Comparison of ENCODE assay signal across 9 cellular contexts in genomic region chr14:24673534-24674203, GRCh38. TPM values are rescaled to one million over a fixed set of nuclear protein-coding genes. Genes with fewer than 3 reads are reported as not detected.
DNase-seq lines count a peak whose midpoint lies in the region; ATAC-seq and TF ChIP-seq lines count a peak whose summit lies in the region.
"Had no signal": no experiment of that assay in that cellular context is flagged by ENCODE, and none has a peak within 500 bp of the region (broad histone marks: within the 10 kb centered on the region; RNA-seq: fewer than 3 reads in every experiment).

No MANE protein-coding gene starts in this region.

- TF ChIP-seq CTCF in activated CD8-positive, alpha-beta T cell treated with anti-CD3 and anti-CD28 coated beads for 36 hours (IDR thresholded peaks at IDR 0.05): no peak
- no peak for TF ChIP-seq CTCF in mesothelial cell of epicardium (IDR thresholded peaks at IDR 0.05; ENCODE audit: unreplicated experiment)

- peak; percentile 91 for DNase-seq in activated CD8-positive, alpha-beta T cell treated with anti-CD3 and anti-CD28 coated beads for 36 hours
- DNase-seq in naive thymus-derived CD8-positive, alpha-beta T cell: peak in 9 of 10 donors; percentile 36 to 75 (median 60)
- no peak for DNase-seq in midbrain (lab: John Stamatoyannopoulos, UW)
- DNase-seq in mesothelial cell of epicardium (ENCODE audit: low spot score in 2 of 2, unreplicated experiment in 2 of 2): no peak
- no peak for DNase-seq in GM19238 (ENCODE audit: insufficient read length, low spot score)
- no peak for DNase-seq in SHP77 treated with DMSO at 0.1 percent for 48 hours (lab: John Stamatoyannopoulos, UW)

- peaks cover 85% of the 10 kb centered on the region for H3K4me1 Mint-ChIP-seq in activated CD8-positive, alpha-beta T cell treated with anti-CD3 and anti-CD28 coated beads for 36 hours (ENCODE audit: low read depth)
- peaks cover 16 to 66% (median 38%) of the 10 kb centered on the region in 4 donors for H3K4me1 Mint-ChIP-seq in naive thymus-derived CD8-positive, alpha-beta T cell
- H3K4me1 Mint-ChIP-seq in mesothelial cell of epicardium: peaks cover 1% of the 10 kb centered on the region

- peak overlapping the region; percentile 71 for H3K4me3 Mint-ChIP-seq in activated CD8-positive, alpha-beta T cell treated with anti-CD3 and anti-CD28 coated beads for 36 hours
- H3K4me3 Mint-ChIP-seq in naive thymus-derived CD8-positive, alpha-beta T cell: peak overlapping the region; percentile 64 to 91 (median 83)
- H3K4me3 Mint-ChIP-seq in mesothelial cell of epicardium: no peak overlapping the region

- CTCF ChIA-PET in activated CD8-positive, alpha-beta T cell treated with anti-CD3 and anti-CD28 coated beads for 36 hours (lab: Charles Lee): interaction anchor here (0.7 to 4.7 kb wide), 20 partner anchors 8 to 242 kb away, joined by 3 to 34 read pairs (median 4); partner anchors contain the start of genes GZMB and GZMH

- peak; percentile 46 for ATAC-seq in GM19463 (IDR thresholded peaks at IDR 0.05; ENCODE audit: unreplicated experiment)
- peak; percentile 38 for ATAC-seq in HG03469 (IDR thresholded peaks at IDR 0.05; ENCODE audit: unreplicated experiment)
- ATAC-seq in activated CD8-positive, alpha-beta T cell treated with anti-CD3 and anti-CD28 coated beads for 36 hours: peak; percentile 65
- peak; percentile 82 to 87 for ATAC-seq in naive thymus-derived CD8-positive, alpha-beta T cell
- ATAC-seq: Panc1 had no signal

- intact Hi-C loops in activated CD8-positive, alpha-beta T cell treated with anti-CD3 and anti-CD28 coated beads for 36 hours (cut with micrococcal nuclease): loop anchor here (1.0 to 5.0 kb wide), 5 partner anchors 8 to 231 kb away; partner anchors contain the start of genes GZMB and SDR39U1

- no peaks in the 10 kb centered on the region for H3K27me3 Mint-ChIP-seq in activated CD8-positive, alpha-beta T cell treated with anti-CD3 and anti-CD28 coated beads for 36 hours
- H3K27me3 Mint-ChIP-seq in naive thymus-derived CD8-positive, alpha-beta T cell: no peaks in the 10 kb centered on the region
- peaks cover 19% of the 10 kb centered on the region for H3K27me3 Mint-ChIP-seq in mesothelial cell of epicardium (ENCODE audit: low read depth)

- H3K9me3 Mint-ChIP-seq in activated CD8-positive, alpha-beta T cell treated with anti-CD3 and anti-CD28 coated beads for 36 hours: peaks cover 11% of the 10 kb centered on the region
- peaks cover 0 to 5% (median 0%) of the 10 kb centered on the region in 9 donors for H3K9me3 Mint-ChIP-seq in naive thymus-derived CD8-positive, alpha-beta T cell
- H3K9me3 Mint-ChIP-seq in mesothelial cell of epicardium: peaks cover 7% of the 10 kb centered on the region

- H3K36me3 Mint-ChIP-seq in activated CD8-positive, alpha-beta T cell treated with anti-CD3 and anti-CD28 coated beads for 36 hours (ENCODE audit: low read depth): peaks cover 16% of the 10 kb centered on the region
- peaks cover 0 to 1% (median 0%) of the 10 kb centered on the region in 3 donors for H3K36me3 Mint-ChIP-seq in naive thymus-derived CD8-positive, alpha-beta T cell
- H3K36me3 Mint-ChIP-seq in mesothelial cell of epicardium: no peaks in the 10 kb centered on the region

- H3K27ac Mint-ChIP-seq in activated CD8-positive, alpha-beta T cell treated with anti-CD3 and anti-CD28 coated beads for 36 hours: peak overlapping the region; percentile 99
- H3K27ac Mint-ChIP-seq in naive thymus-derived CD8-positive, alpha-beta T cell: peak overlapping the region; percentile 8 to 94 (median 84)
- no peak overlapping the region for H3K27ac Mint-ChIP-seq in mesothelial cell of epicardium

- POLR2A ChIA-PET in activated CD8-positive, alpha-beta T cell treated with anti-CD3 and anti-CD28 coated beads for 36 hours (lab: Charles Lee): interaction anchor here (0.6 to 4.8 kb wide), 18 partner anchors 8 to 232 kb away, joined by 3 to 46 read pairs (median 6); partner anchors contain the start of genes GZMB, GZMH and SDR39U1
- POLR2A ChIA-PET in naive thymus-derived CD8-positive, alpha-beta T cell (lab: Charles Lee): interaction anchor here (0.6 to 1.4 kb wide), 5 partner anchors 10 to 243 kb away, joined by 3 to 4 read pairs (median 3); no protein-coding TSS in a partner anchor

RNA-seq across cellular contexts. Expression of gene GZMB, which starts 39.7 kb away (rescaled TPM):
- total RNA-seq in activated CD8-positive, alpha-beta T cell treated with anti-CD3 and anti-CD28 coated beads for 36 hours: 1,000 to 10,000 TPM; 1,751 to 1,779 TPM
- under 1 TPM; 0.41 to 0.49 TPM for total RNA-seq in naive thymus-derived CD8-positive, alpha-beta T cell
- 100 to 1,000 TPM in 1 of 3 donors, 1 to 10 TPM in 2; 2.8 to 161 (median 3.3) TPM for polyA plus RNA-seq in naive thymus-derived CD8-positive, alpha-beta T cell
- total RNA-seq in mesothelial cell of epicardium: not detected in 3 replicates

Comparison
In these comparisons a context has a peak if more than half of its experiments do, and no peak if none do; other contexts are left out.
1. DNase-seq: peak in activated CD8-positive, alpha-beta T cell treated with anti-CD3 and anti-CD28 coated beads for 36 hours (single experiment) and naive thymus-derived CD8-positive, alpha-beta T cell (9 of 10); none in midbrain (single experiment), mesothelial cell of epicardium (0 of 2), GM19238 (single experiment) and SHP77 treated with DMSO at 0.1 percent for 48 hours (single experiment).
2. RNA of gene GZMB, which starts 39.7 kb away (total RNA-seq): 1,751 to 1,779 TPM in activated CD8-positive, alpha-beta T cell treated with anti-CD3 and anti-CD28 coated beads for 36 hours; 0.41 to 0.49 TPM in naive thymus-derived CD8-positive, alpha-beta T cell and not detected in mesothelial cell of epicardium; every median in the first group is over 1,000 times any median in the second.
3. Peak in every context shown above with its lines, with median percentiles within 50 percentile points of each other: ATAC-seq.